ENCODE assay signal across 9 cellular contexts in the genomic region with DNA sequence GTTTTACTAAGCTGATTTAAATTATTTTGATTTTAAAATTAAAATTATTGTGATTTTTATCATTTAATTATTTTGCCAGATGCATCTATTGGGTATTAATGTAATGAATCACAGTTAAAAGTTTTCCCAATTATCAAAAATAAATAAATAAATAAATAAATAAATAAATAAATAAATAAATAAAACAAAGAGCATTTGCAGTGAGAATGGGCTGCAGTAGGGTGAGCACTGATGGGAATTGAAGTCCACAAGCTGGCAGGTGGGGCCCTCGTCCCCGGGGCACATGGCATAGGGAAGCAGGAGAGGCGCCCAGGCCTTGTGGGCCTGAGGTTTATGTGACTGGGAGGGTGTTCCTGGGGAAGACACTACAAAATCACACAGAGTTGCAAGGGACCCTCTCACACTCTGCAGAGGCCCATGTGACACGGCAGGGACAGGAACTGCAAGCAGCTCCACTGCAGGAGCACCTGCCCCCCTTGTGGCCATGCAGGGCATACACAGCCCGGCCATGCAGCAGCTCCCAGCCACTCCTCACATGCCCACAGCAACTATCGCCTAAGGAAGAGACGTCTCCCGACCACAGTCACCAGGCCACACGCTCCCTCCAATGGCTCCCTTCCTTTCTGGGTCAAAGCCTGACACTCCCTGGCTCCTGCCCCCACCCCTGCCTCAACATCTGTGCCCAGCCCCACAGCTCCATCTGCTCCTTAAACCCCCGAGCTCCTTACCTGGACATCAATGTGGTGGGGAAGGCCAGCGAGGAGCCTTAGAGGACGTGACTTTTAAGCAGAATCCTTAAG.
DNase-seq lines count a peak whose midpoint lies in the region; ATAC-seq, FAIRE-seq and TF ChIP-seq lines count a peak whose summit lies in the region.
"Had no signal": no experiment of that assay in that cellular context is flagged by ENCODE, and none has a peak within 500 bp of the region (broad histone marks: within the 10 kb centered on the region; RNA-seq: fewer than 3 reads in every experiment).

No MANE protein-coding gene starts in this region.

- intact Hi-C loops in CD14-positive monocyte (cut with micrococcal nuclease) (loop anchor here in 1 of 2 donors (10.0 kb wide), 2 partner anchors 350 to 540 kb away; no protein-coding TSS in a partner anchor), HepG2 (cut with micrococcal nuclease; ENCODE audit: unreplicated experiment) (no loop called here), stomach (cut with DNase I; ENCODE audit: low total_unique reads) (no loop called here)

- CTCF ChIA-PET in HepG2 (lab: Yijun Ruan, JAX; ENCODE audit: low intra/inter-chr PET ratio, low total read pairs): interaction anchor here (1.3 kb wide), 1 partner anchor 538 kb away, joined by 6 read pairs; no protein-coding TSS in a partner anchor

- H3K4me1 ChIP-seq in HepG2 (ENCODE audit: insufficient read depth, low read length) (no peaks in the 10 kb centered on the region), stomach (no peaks in the 10 kb centered on the region)

- POLR2A ChIA-PET in HepG2 (lab: Yijun Ruan, JAX): interaction anchor here (1.0 to 1.1 kb wide), 2 partner anchors 538 to 584 kb away, joined by 3 to 4 read pairs; no protein-coding TSS in a partner anchor

- whole genome bisulfite sequencing in HepG2 (ENCODE audit: low lambda C conversion rate): 9% methylated on average over 6 of the region's 12 CpGs
- 38 to 41% (median 40%) methylated on average over 11 to 12 of the region's 12 CpGs for WGBS in stomach, 5 donors

- ATAC-seq in GM18858 (IDR thresholded peaks at IDR 0.05; ENCODE audit: unreplicated experiment) (peak; percentile 92), HG02970 (IDR thresholded peaks at IDR 0.05; ENCODE audit: low FRiP score, unreplicated experiment) (peak; percentile 80), HepG2 (peak; percentile 100)
- peak; percentile 62 to 99 for ATAC-seq in activated naive CD4-positive, alpha-beta T cell treated with anti-CD3 and anti-CD28 coated beads, Interleukin-2, amount 50 U/mL, for 72 hours

- TF ChIP-seq EP300 in HepG2 (IDR thresholded peaks at IDR 0.05; ENCODE audit: low read depth in 2 of 2, low read length in 2 of 2) (peak in 1 of 2 experiments; percentile 52; a peak in 1 of 4 replicates), HepG2 (CRISPR knock-in tag; IDR thresholded peaks at IDR 0.05; ENCODE audit: borderline replicate concordance) (no peak), stomach (IDR thresholded peaks at IDR 0.05) (no peak)

- peaks cover 4 to 9% (median 5%) of the 10 kb centered on the region in 3 donors for H3K27me3 Mint-ChIP-seq in CD14-positive monocyte (ENCODE audit: low read depth in 3 of 3)

- H3K9me3 ChIP-seq in HepG2 (ENCODE audit: low read length): no peaks in the 10 kb centered on the region
- peaks cover 0 to 9% (median 4%) of the 10 kb centered on the region in 4 donors for H3K9me3 ChIP-seq in stomach

- H3K9me3 Mint-ChIP-seq in CD14-positive monocyte: peaks cover 0 to 7% (median 0%) of the 10 kb centered on the region in 7 donors
- H3K9me3 Mint-ChIP-seq in activated naive CD4-positive, alpha-beta T cell treated with anti-CD3 and anti-CD28 coated beads, Interleukin-2, amount 50 U/mL, for 72 hours: peaks cover 5 to 8% of the 10 kb centered on the region in 2 donors

- H3K36me3 ChIP-seq in HepG2 (replicated peaks in 1 of 2; ENCODE audit: control insufficient read depth in 1 of 2, insufficient read depth in 2 of 2, low read length in 2 of 2) (no peaks in the 10 kb centered on the region), stomach (no peaks in the 10 kb centered on the region)

- no peak for DNase-seq in CD14-positive monocyte (ENCODE audit: low spot score)
- DNase-seq in NCI-H2227 treated with DMSO at 0.1 percent for 48 hours (lab: John Stamatoyannopoulos, UW): peak; percentile 2
- DNase-seq in activated naive CD4-positive, alpha-beta T cell treated with anti-CD3 and anti-CD28 coated beads, Interleukin-2, amount 50 U/mL, for 72 hours (ENCODE audit: low spot score in 2 of 2): peak in 1 of 2 donors; percentile 59
- peak; percentile 60 for DNase-seq in HepG2 (ENCODE audit: low spot score)
- DNase-seq in stomach: peak; percentile 27
- DNase-seq in kidney glomerular epithelial cell (lab: John Stamatoyannopoulos, UW): no peak

- H4K20me1 ChIP-seq in HepG2 (ENCODE audit: insufficient read depth, low read length): no peaks in the 10 kb centered on the region

- TF ChIP-seq POLR2A in HepG2 (IDR thresholded peaks at IDR 0.05; ENCODE audit: insufficient read depth in 1 of 2, low read depth in 2 of 2, low read length in 2 of 2): no peak
- no peak for TF ChIP-seq POLR2A in stomach (IDR thresholded peaks at IDR 0.05)

- peak; percentile 82 for FAIRE-seq in HepG2 (lab: Jason Lieb, UNC)

- H3K27ac ChIP-seq in HepG2 (ENCODE audit: extremely low read length, insufficient read depth, low read length) (no peak overlapping the region), stomach (no peak overlapping the region)
- H3K27ac ChIP-seq: epithelial cell of prostate had no signal

- no peaks in the 10 kb centered on the region for H3K36me3 Mint-ChIP-seq in CD14-positive monocyte
- peaks cover 0 to 9% of the 10 kb centered on the region in 2 donors for H3K36me3 Mint-ChIP-seq in activated naive CD4-positive, alpha-beta T cell treated with anti-CD3 and anti-CD28 coated beads, Interleukin-2, amount 50 U/mL, for 72 hours

- H3K79me2 ChIP-seq in HepG2 (ENCODE audit: insufficient read depth, low read length): no peaks in the 10 kb centered on the region

- no peak overlapping the region for H3K4me3 Mint-ChIP-seq in CD14-positive monocyte

- peaks cover 4 to 28% of the 10 kb centered on the region in 2 experiments; a peak in 3 of 5 replicates for H3K27me3 ChIP-seq in HepG2 (ENCODE audit: control insufficient read depth in 1 of 2, insufficient read depth in 2 of 2, low read length in 2 of 2)
- H3K27me3 ChIP-seq in stomach: peaks cover 0 to 48% (median 15%) of the 10 kb centered on the region in 3 donors

- peak; percentile 73 for TF ChIP-seq RAD21 in HepG2 (CRISPR knock-in tag; IDR thresholded peaks at IDR 0.05)

- no peak overlapping the region for H2AFZ ChIP-seq in HepG2 (ENCODE audit: low read length)

- H3K4me3 ChIP-seq in HepG2 (replicated peaks in 1 of 3; ENCODE audit: insufficient read depth in 1 of 3, low read depth in 2 of 3, low read length in 3 of 3): no peak overlapping the region
- no peak overlapping the region for H3K4me3 ChIP-seq in stomach

- no peak overlapping the region for H3K4me2 ChIP-seq in HepG2 (ENCODE audit: low read depth, low read length)

- peak overlapping the region in 2 of 7 donors; percentile 32 to 60 for H3K27ac Mint-ChIP-seq in CD14-positive monocyte
- H3K27ac Mint-ChIP-seq in activated naive CD4-positive, alpha-beta T cell treated with anti-CD3 and anti-CD28 coated beads, Interleukin-2, amount 50 U/mL, for 72 hours: no peak overlapping the region

- BruUV-seq in HepG2 (replicated peaks; lab: Mats Ljungman, UMichigan): no TSS peak

- H3K9ac ChIP-seq in HepG2 (ENCODE audit: insufficient read depth, low read depth, low read length): no peak overlapping the region

- in situ Hi-C loops in HepG2 (cut with HindIII; ENCODE audit: extremely low pct_ligation_motif_present, low pct_unique_long_range_greater_than_20kb): loop anchor here (10.0 to 25.0 kb wide), 2 partner anchors 350 to 542 kb away; no protein-coding TSS in a partner anchor

- peaks cover 9% of the 10 kb centered on the region for H3K4me1 Mint-ChIP-seq in CD14-positive monocyte

- TF ChIP-seq CTCF in CD14-positive monocyte (IDR thresholded peaks at IDR 0.05) (peak; percentile 81), HepG2 (CRISPR knock-in tag; IDR thresholded peaks at IDR 0.05) (peak; percentile 80), stomach (IDR thresholded peaks at IDR 0.05) (peak in 3 of 7 experiments; percentile 37 to 57 (median 52))

TF ChIP-seq in HepG2, 621 proteins besides CTCF, POLR2A, EP300 and RAD21 (continues in another document):
- TF ChIP-seq SMC3 (IDR thresholded peaks at IDR 0.05; ENCODE audit: low read length): peak; percentile 16; the same call in 1 of the 2 replicates
- TF ChIP-seq ZNF687 (CRISPR knock-in tag; IDR thresholded peaks at IDR 0.05): peak; percentile 24; the same call in 1 of the 2 replicates
- peak; percentile 65 for TF ChIP-seq XRCC5 (optimal IDR thresholded peaks at IDR 0.05; ENCODE audit: low read length)

Comparison
In these comparisons a context has a peak if more than half of its experiments do, and no peak if none do; other contexts are left out.
1. DNase-seq: peak in NCI-H2227 treated with DMSO at 0.1 percent for 48 hours (single experiment), HepG2 (single experiment) and stomach (single experiment); none in CD14-positive monocyte (single experiment) and kidney glomerular epithelial cell (single experiment).
2. Peak in every context shown above with its lines, with median percentiles within 50 percentile points of each other: ATAC-seq.